Comparison of ENCODE assay signal across 10 cellular contexts in genomic region chr6:116280960-116281316, GRCh38. TPM values are rescaled to one million over a fixed set of nuclear protein-coding genes. Genes with fewer than 3 reads are reported as not detected.
DNase-seq lines count a peak whose midpoint lies in the region; ATAC-seq and TF ChIP-seq lines count a peak whose summit lies in the region.
"Had no signal": no experiment of that assay in that cellular context is flagged by ENCODE, and none has a peak within 500 bp of the region (broad histone marks: within the 10 kb centered on the region; RNA-seq: fewer than 3 reads in every experiment).

No MANE protein-coding gene starts in this region.

- H3K9ac ChIP-seq in DND-41 (ENCODE audit: low read depth, low read length) = peak overlapping the region; percentile 93
- H3K9ac ChIP-seq in endodermal cell (ENCODE audit: extremely low read depth, low read length, poor library complexity, severe bottlenecking) = peak overlapping the region; percentile 94

- H3K4me3 Mint-ChIP-seq in endodermal cell = peak overlapping the region; percentile 82

- WGBS in endodermal cell (ENCODE audit: insufficient coverage in 1 of 2, insufficient read length in 1 of 2), 2 experiments = 90 to 100% methylated on average over 4 to 5 of the region's 5 CpGs
- 52 to 70% (median 54%) methylated on average over 5 of the region's 5 CpGs for WGBS in ovary, 3 donors

- intact Hi-C loops in OCI-LY7 (cut with micrococcal nuclease; ENCODE audit: unreplicated experiment) = loop anchor here (2.0 to 5.0 kb wide), 3 partner anchors 124 to 290 kb away; partner anchors contain the start of genes CALHM6 and RWDD1
- intact Hi-C loops in ovary (cut with DNase I) = loop anchor here in 1 of 4 donors (10.0 kb wide), 1 partner anchor 164 kb away; no protein-coding TSS in a partner anchor
- intact Hi-C loops in tibial artery (cut with DNase I; ENCODE audit: low total_unique reads) = loop anchor here (10.0 kb wide), 1 partner anchor 254 kb away; no protein-coding TSS in a partner anchor

- H3K27me3 ChIP-seq in DND-41 (ENCODE audit: insufficient read depth, low read length, poor library complexity) = no peaks in the 10 kb centered on the region
- H3K27me3 ChIP-seq in endodermal cell (ENCODE audit: control insufficient read depth, insufficient read depth, low read length, poor library complexity, severe bottlenecking) = no peaks in the 10 kb centered on the region
- H3K27me3 ChIP-seq in ovary = no peaks in the 10 kb centered on the region
- H3K27me3 ChIP-seq in tibial artery = no peaks in the 10 kb centered on the region
- H3K27me3 ChIP-seq: brain microvascular endothelial cell had no signal

- TF ChIP-seq CTCF in DND-41 (IDR thresholded peaks at IDR 0.05; ENCODE audit: borderline replicate concordance, extremely low read depth, low read length, poor library complexity, severe bottlenecking) (no peak), OCI-LY7 (conservative IDR thresholded peaks at IDR 0.05; ENCODE audit: low read length) (no peak), endodermal cell (conservative IDR thresholded peaks at IDR 0.05) (no peak), ovary (IDR thresholded peaks at IDR 0.05) (no peak), tibial artery (IDR thresholded peaks at IDR 0.05) (no peak)

- H2AFZ ChIP-seq in DND-41 (ENCODE audit: low read depth, low read length) (peak overlapping the region; percentile 90), OCI-LY7 (ENCODE audit: low read length) (peak overlapping the region; percentile 76)

- H3K27me3 Mint-ChIP-seq in endodermal cell (ENCODE audit: insufficient read depth) = no peaks in the 10 kb centered on the region

- no peaks in the 10 kb centered on the region for H3K9me2 ChIP-seq in OCI-LY7 (ENCODE audit: insufficient read depth, low read length)

- peaks cover 5% of the 10 kb centered on the region for H3K9me3 Mint-ChIP-seq in endodermal cell

- H3K4me3 ChIP-seq in DND-41 (ENCODE audit: low read depth in 1 of 2, low read length in 2 of 2) (peak overlapping the region; percentile 60 to 95; a peak in 3 of 4 replicates), OCI-LY7 (ENCODE audit: low read depth, low read length, poor library complexity, severe bottlenecking) (peak overlapping the region; percentile 86), endodermal cell (ENCODE audit: low read length) (peak overlapping the region; percentile 92), ovary (peak overlapping the region; percentile 93), tibial artery (no peak overlapping the region)

- TF ChIP-seq POLR2A in ovary (IDR thresholded peaks at IDR 0.05) = no peak

- H3K4me2 ChIP-seq in DND-41 (ENCODE audit: insufficient read depth, low read length) (peak overlapping the region; percentile 98), OCI-LY7 (ENCODE audit: low read length) (peak overlapping the region; percentile 92)

- H3K27ac Mint-ChIP-seq in endodermal cell = peak overlapping the region; percentile 100

- H3K9me3 ChIP-seq in DND-41 (ENCODE audit: insufficient read depth, low read length, severe bottlenecking) (no peaks in the 10 kb centered on the region), OCI-LY7 (ENCODE audit: low read length) (no peaks in the 10 kb centered on the region), endodermal cell (ENCODE audit: control insufficient read depth, low read length) (no peaks in the 10 kb centered on the region), ovary (no peaks in the 10 kb centered on the region), tibial artery (no peaks in the 10 kb centered on the region)

- H3K4me1 ChIP-seq in DND-41 (ENCODE audit: insufficient read depth, low read length) (peaks cover 46% of the 10 kb centered on the region), OCI-LY7 (ENCODE audit: insufficient read depth, low read length, poor library complexity, severe bottlenecking) (peaks cover 58% of the 10 kb centered on the region), endodermal cell (ENCODE audit: control insufficient read depth, insufficient read depth, low read length) (no peaks in the 10 kb centered on the region), ovary (ENCODE audit: insufficient read depth) (peaks cover 6% of the 10 kb centered on the region), tibial artery (peaks cover 0 to 35% (median 21%) of the 10 kb centered on the region in 4 donors)

- H3K79me2 ChIP-seq in DND-41 (ENCODE audit: insufficient read depth, low read length) (peaks cover 48% of the 10 kb centered on the region), OCI-LY7 (ENCODE audit: insufficient read depth, low read depth, low read length) (peaks cover 40% of the 10 kb centered on the region)

- POLR2A ChIA-PET in OCI-LY7 (lab: Charles Lee) = interaction anchor here (0.7 to 3.4 kb wide), 8 partner anchors 8 to 290 kb away, joined by 4 to 16 read pairs (median 6); partner anchors contain the start of genes RWDD1 and TSPYL4

- H4K20me1 ChIP-seq in DND-41 (ENCODE audit: insufficient read depth, low read length) = peaks cover 24% of the 10 kb centered on the region
- peaks cover 28% of the 10 kb centered on the region for H4K20me1 ChIP-seq in OCI-LY7 (ENCODE audit: insufficient read depth, low read length)

- ATAC-seq in DND-41 (ENCODE audit: insufficient read depth, low read depth) (no peak), HG03521 (IDR thresholded peaks at IDR 0.05; ENCODE audit: unreplicated experiment) (no peak)

- DNase-seq in DND-41 (no peak), OCI-LY7 (ENCODE audit: low spot score) (no peak), endodermal cell (no peak), ovary (no peak), tibial artery (no peak), AG08396 (ENCODE audit: low spot score) (no peak), NCI-H526 (lab: John Stamatoyannopoulos, UW) (no peak)
- DNase-seq: brain microvascular endothelial cell, NCI-H446 treated with DMSO at 0.1 percent for 48 hours had no signal

- H3K36me3 ChIP-seq in DND-41 (ENCODE audit: insufficient read depth, low read length) (peaks cover 32% of the 10 kb centered on the region), OCI-LY7 (ENCODE audit: insufficient read depth, low read length) (peaks cover 26% of the 10 kb centered on the region), endodermal cell (ENCODE audit: control insufficient read depth, insufficient read depth, low read length) (peaks cover 17% of the 10 kb centered on the region), ovary (no peaks in the 10 kb centered on the region), tibial artery (peaks cover 0 to 8% (median 0%) of the 10 kb centered on the region in 3 donors)

- TF ChIP-seq EP300 in ovary (IDR thresholded peaks at IDR 0.05) = no peak

- BruUV-seq in OCI-LY7 (replicated peaks; lab: Mats Ljungman, UMichigan) = no TSS peak

- peaks cover 17% of the 10 kb centered on the region for H3K36me3 Mint-ChIP-seq in endodermal cell (ENCODE audit: low read depth)

- H3K4me1 Mint-ChIP-seq in endodermal cell = peaks cover 31% of the 10 kb centered on the region

- H3K27ac ChIP-seq in DND-41 (ENCODE audit: low read length) = peak overlapping the region; percentile 92
- H3K27ac ChIP-seq in OCI-LY7 (ENCODE audit: low read depth, low read length, poor library complexity, severe bottlenecking) = peak overlapping the region; percentile 41
- H3K27ac ChIP-seq in endodermal cell (ENCODE audit: low read depth, low read length) = no peak overlapping the region
- H3K27ac ChIP-seq in ovary = peak overlapping the region; percentile 99
- H3K27ac ChIP-seq in tibial artery = peak overlapping the region in 1 of 2 donors; percentile 98

- CTCF ChIA-PET in OCI-LY7 (lab: Charles Lee; ENCODE audit: unreplicated experiment) = no interaction called here

RNA-seq across cellular contexts. Expression of gene TSPYL1, which starts 1.2 kb away (rescaled TPM):
- total RNA-seq in OCI-LY7 (2014; rRNA removed; shearing (Covaris generic)) = 32.8 and 33.3 TPM in 2 replicates
- 50.3 and 55.3 TPM in 2 replicates for total RNA-seq in OCI-LY7 (2022)
- total RNA-seq in endodermal cell = 10 to 100 TPM; 73.4 to 80.6 TPM
- polyA plus RNA-seq in endodermal cell (2013, experiment 1 of 2) = 50.7 TPM
- 50.3 TPM for polyA plus RNA-seq in endodermal cell (2013, experiment 2 of 2)
- total RNA-seq in ovary = 100 to 1,000 TPM in 4 of 7 donors, 10 to 100 TPM in 3; 60.0 to 155 (median 113) TPM
- 10 to 100 TPM; 39.2 to 88.4 TPM for polyA plus RNA-seq in ovary

RNA-seq across cellular contexts. Expression of gene TSPYL4, which starts 27.1 kb away (rescaled TPM):
- total RNA-seq in OCI-LY7 (2014; rRNA removed; shearing (Covaris generic)) = 12.6 and 14.8 TPM in 2 replicates
- 16.2 and 17.6 TPM in 2 replicates for total RNA-seq in OCI-LY7 (2022)
- total RNA-seq in endodermal cell = 10 to 100 TPM; 27.1 to 27.2 TPM
- polyA plus RNA-seq in endodermal cell (2013, experiment 1 of 2) = 43.8 TPM
- polyA plus RNA-seq in endodermal cell (2013, experiment 2 of 2) = 40.6 TPM
- 10 to 100 TPM; 18.1 to 44.4 (median 31.0) TPM for total RNA-seq in ovary
- polyA plus RNA-seq in ovary = 10 to 100 TPM; 23.0 to 35.3 TPM

Comparison
In these comparisons a context has a peak if more than half of its experiments do, and no peak if none do; other contexts are left out.
1. H3K4me3 ChIP-seq: peak in DND-41 (2 of 2), OCI-LY7 (single experiment), endodermal cell (single experiment) and ovary (single experiment); none in tibial artery (0 of 2).